8 cellular contexts compared by ENCODE assay signal in genomic region chr5:173888473-173889135, GRCh38. TPM values are rescaled to one million over a fixed set of nuclear protein-coding genes. Genes with fewer than 3 reads are reported as not detected.
A peak's percentile ranks its signal among the peaks of the same experiment; 100 is the strongest.
DNase-seq lines count a peak whose midpoint lies in the region; ATAC-seq lines count a peak whose summit lies in the region.

No MANE protein-coding gene starts in this region.

- peak overlapping the region; percentile 81 for H3K4me3 ChIP-seq in BLaER1
- H3K4me3 ChIP-seq in adipocyte (ENCODE audit: low read length): peak overlapping the region; percentile 86
- H3K4me3 ChIP-seq in iPS-11a (ENCODE audit: low read depth, low read length): peak overlapping the region; percentile 67

- H3K27ac Mint-ChIP-seq in IgD-negative memory B cell: peak overlapping the region; percentile 88 to 98 (median 97)
- H3K27ac Mint-ChIP-seq in stimulated activated effector memory CD8-positive, alpha-beta T cell treated with anti-CD3 and anti-CD28 coated beads, Interleukin-12 subunit alpha, Interleukin-12 subunit beta, amount 100 ng/mL, for 72 hours: peak overlapping the region; percentile 100

- DNase-seq in adipocyte (ENCODE audit: low read depth): peak; percentile 58
- peak in 1 of 2 donors; percentile 56 for DNase-seq in stimulated activated effector memory CD8-positive, alpha-beta T cell treated with anti-CD3 and anti-CD28 coated beads, Interleukin-12 subunit alpha, Interleukin-12 subunit beta, amount 100 ng/mL, for 72 hours (ENCODE audit: low spot score in 2 of 2)
- no peak for DNase-seq in DMS79 (lab: John Stamatoyannopoulos, UW)
- no peak for DNase-seq in NCI-H524 (lab: John Stamatoyannopoulos, UW)
- DNase-seq in NOMO-1 treated with dmso at 0.1 percent for 144 hours (lab: John Stamatoyannopoulos, UW; ENCODE audit: unreplicated experiment): no peak

- peak overlapping the region; percentile 81 for H3K4me2 ChIP-seq in BLaER1

- H3K9ac ChIP-seq in BLaER1 (peak overlapping the region; percentile 89), adipocyte (ENCODE audit: low read length) (peak overlapping the region; percentile 87)

- H3K27me3 ChIP-seq in BLaER1 (peaks cover 26% of the 10 kb centered on the region), adipocyte (replicated peaks; ENCODE audit: control insufficient read depth, insufficient read depth, low read length) (no peaks in the 10 kb centered on the region)

- peaks cover 39% of the 10 kb centered on the region for H3K4me1 ChIP-seq in BLaER1
- peaks cover 24% of the 10 kb centered on the region for H3K4me1 ChIP-seq in adipocyte (ENCODE audit: control insufficient read depth, insufficient read depth, low read length)

- H3K4me1 Mint-ChIP-seq in IgD-negative memory B cell: peaks cover 52 to 71% (median 56%) of the 10 kb centered on the region in 3 donors
- H3K4me1 Mint-ChIP-seq in stimulated activated effector memory CD8-positive, alpha-beta T cell treated with anti-CD3 and anti-CD28 coated beads, Interleukin-12 subunit alpha, Interleukin-12 subunit beta, amount 100 ng/mL, for 72 hours: peaks cover 70% of the 10 kb centered on the region

- H3K36me3 Mint-ChIP-seq in IgD-negative memory B cell: peaks cover 10% of the 10 kb centered on the region
- peaks cover 6% of the 10 kb centered on the region for H3K36me3 Mint-ChIP-seq in stimulated activated effector memory CD8-positive, alpha-beta T cell treated with anti-CD3 and anti-CD28 coated beads, Interleukin-12 subunit alpha, Interleukin-12 subunit beta, amount 100 ng/mL, for 72 hours

- H3K36me3 ChIP-seq in BLaER1: no peaks in the 10 kb centered on the region
- H3K36me3 ChIP-seq in adipocyte (ENCODE audit: control insufficient read depth, insufficient read depth, low read length, severe bottlenecking): no peaks in the 10 kb centered on the region

- no peak for ATAC-seq in stimulated activated effector memory CD8-positive, alpha-beta T cell treated with anti-CD3 and anti-CD28 coated beads, Interleukin-12 subunit alpha, Interleukin-12 subunit beta, amount 100 ng/mL, for 72 hours

- peaks cover 24% of the 10 kb centered on the region for H4K20me1 ChIP-seq in BLaER1

- H3K9me3 ChIP-seq in BLaER1: no peaks in the 10 kb centered on the region
- H3K9me3 ChIP-seq in adipocyte (ENCODE audit: control insufficient read depth, low read length): no peaks in the 10 kb centered on the region

- peaks cover 6% of the 10 kb centered on the region for H3K27me3 Mint-ChIP-seq in IgD-negative memory B cell

- peak overlapping the region; percentile 98 to 99 (median 98) for H3K4me3 Mint-ChIP-seq in IgD-negative memory B cell
- H3K4me3 Mint-ChIP-seq in stimulated activated effector memory CD8-positive, alpha-beta T cell treated with anti-CD3 and anti-CD28 coated beads, Interleukin-12 subunit alpha, Interleukin-12 subunit beta, amount 100 ng/mL, for 72 hours: peak overlapping the region; percentile 92

- peak overlapping the region; percentile 95; the same call in 1 of the 2 replicates for H3K27ac ChIP-seq in BLaER1

- peaks cover 0 to 5% (median 2%) of the 10 kb centered on the region in 3 donors for H3K9me3 Mint-ChIP-seq in IgD-negative memory B cell
- H3K9me3 Mint-ChIP-seq in stimulated activated effector memory CD8-positive, alpha-beta T cell treated with anti-CD3 and anti-CD28 coated beads, Interleukin-12 subunit alpha, Interleukin-12 subunit beta, amount 100 ng/mL, for 72 hours: no peaks in the 10 kb centered on the region

RNA-seq across cellular contexts. Expression of gene CPEB4, which starts 0.5 kb away (rescaled TPM):
- polyA plus RNA-seq in IgD-negative memory B cell: 8.4 TPM
